In the genomic region with DNA sequence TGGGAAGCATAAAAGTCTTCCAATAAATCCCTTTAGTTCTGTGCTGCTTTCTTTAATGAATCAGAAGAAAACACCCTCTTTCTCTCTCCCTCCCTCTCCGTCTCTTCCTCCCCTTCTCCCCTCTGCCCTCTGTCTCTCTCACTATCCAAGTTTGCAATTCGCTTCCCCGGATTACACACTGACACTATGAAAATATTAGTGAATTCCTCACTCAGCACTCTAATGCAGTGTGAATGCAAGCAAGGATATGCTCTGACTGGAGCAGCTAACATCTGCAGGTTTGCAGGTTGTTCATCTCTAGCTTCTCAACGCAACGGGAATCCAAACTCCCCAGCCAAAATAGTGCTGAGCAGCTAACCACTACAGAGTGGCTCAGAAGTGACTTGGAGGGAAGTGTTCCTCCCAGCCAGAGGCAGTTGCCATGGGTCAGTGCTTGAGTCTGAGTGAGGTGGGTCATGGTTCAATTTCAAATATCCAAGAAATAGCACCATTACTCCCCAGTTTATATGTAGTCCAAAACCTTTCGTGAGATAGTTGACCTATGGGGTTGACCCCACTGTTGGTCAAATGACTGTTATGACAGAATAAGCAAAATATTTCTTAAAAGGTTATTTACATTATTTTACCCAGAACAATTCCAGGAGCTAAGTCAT, we compare ENCODE assay signal across 1 cellular context.
TF ChIP-seq lines count a peak whose summit lies in the region.

No MANE protein-coding gene starts in this region.

TF ChIP-seq in GM23338, 12 proteins besides CTCF, POLR2A, EP300 and RAD21:
- TF ChIP-seq, protein P1, sequence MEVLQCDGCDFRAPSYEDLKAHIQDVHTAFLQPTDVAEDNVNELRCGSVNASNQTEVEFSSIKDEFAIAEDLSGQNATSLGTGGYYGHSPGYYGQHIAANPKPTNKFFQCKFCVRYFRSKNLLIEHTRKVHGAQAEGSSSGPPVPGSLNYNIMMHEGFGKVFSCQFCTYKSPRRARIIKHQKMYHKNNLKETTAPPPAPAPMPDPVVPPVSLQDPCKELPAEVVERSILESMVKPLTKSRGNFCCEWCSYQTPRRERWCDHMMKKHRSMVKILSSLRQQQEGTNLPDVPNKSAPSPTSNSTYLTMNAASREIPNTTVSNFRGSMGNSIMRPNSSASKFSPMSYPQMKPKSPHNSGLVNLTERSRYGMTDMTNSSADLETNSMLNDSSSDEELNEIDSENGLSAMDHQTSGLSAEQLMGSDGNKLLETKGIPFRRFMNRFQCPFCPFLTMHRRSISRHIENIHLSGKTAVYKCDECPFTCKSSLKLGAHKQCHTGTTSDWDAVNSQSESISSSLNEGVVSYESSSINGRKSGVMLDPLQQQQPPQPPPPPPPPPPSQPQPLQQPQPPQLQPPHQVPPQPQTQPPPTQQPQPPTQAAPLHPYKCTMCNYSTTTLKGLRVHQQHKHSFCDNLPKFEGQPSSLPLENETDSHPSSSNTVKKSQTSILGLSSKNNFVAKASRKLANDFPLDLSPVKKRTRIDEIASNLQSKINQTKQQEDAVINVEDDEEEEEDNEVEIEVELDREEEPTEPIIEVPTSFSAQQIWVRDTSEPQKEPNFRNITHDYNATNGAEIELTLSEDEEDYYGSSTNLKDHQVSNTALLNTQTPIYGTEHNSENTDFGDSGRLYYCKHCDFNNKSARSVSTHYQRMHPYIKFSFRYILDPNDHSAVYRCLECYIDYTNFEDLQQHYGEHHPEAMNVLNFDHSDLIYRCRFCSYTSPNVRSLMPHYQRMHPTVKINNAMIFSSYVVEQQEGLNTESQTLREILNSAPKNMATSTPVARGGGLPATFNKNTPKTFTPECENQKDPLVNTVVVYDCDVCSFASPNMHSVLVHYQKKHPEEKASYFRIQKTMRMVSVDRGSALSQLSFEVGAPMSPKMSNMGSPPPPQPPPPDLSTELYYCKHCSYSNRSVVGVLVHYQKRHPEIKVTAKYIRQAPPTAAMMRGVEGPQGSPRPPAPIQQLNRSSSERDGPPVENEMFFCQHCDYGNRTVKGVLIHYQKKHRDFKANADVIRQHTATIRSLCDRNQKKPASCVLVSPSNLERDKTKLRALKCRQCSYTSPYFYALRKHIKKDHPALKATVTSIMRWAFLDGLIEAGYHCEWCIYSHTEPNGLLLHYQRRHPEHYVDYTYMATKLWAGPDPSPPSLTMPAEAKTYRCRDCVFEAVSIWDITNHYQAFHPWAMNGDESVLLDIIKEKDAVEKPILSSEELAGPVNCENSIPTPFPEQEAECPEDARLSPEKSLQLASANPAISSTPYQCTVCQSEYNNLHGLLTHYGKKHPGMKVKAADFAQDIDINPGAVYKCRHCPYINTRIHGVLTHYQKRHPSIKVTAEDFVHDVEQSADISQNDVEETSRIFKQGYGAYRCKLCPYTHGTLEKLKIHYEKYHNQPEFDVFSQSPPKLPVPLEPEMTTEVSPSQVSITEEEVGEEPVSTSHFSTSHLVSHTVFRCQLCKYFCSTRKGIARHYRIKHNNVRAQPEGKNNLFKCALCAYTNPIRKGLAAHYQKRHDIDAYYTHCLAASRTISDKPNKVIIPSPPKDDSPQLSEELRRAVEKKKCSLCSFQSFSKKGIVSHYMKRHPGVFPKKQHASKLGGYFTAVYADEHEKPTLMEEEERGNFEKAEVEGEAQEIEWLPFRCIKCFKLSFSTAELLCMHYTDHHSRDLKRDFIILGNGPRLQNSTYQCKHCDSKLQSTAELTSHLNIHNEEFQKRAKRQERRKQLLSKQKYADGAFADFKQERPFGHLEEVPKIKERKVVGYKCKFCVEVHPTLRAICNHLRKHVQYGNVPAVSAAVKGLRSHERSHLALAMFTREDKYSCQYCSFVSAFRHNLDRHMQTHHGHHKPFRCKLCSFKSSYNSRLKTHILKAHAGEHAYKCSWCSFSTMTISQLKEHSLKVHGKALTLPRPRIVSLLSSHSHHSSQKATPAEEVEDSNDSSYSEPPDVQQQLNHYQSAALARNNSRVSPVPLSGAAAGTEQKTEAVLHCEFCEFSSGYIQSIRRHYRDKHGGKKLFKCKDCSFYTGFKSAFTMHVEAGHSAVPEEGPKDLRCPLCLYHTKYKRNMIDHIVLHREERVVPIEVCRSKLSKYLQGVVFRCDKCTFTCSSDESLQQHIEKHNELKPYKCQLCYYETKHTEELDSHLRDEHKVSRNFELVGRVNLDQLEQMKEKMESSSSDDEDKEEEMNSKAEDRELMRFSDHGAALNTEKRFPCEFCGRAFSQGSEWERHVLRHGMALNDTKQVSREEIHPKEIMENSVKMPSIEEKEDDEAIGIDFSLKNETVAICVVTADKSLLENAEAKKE (CRISPR knock-in tag; IDR thresholded peaks at IDR 0.05), result no peak
- TF ChIP-seq NANOG (IDR thresholded peaks at IDR 0.05; ENCODE audit: borderline replicate concordance) (no peak), ZNF114 (CRISPR knock-in tag; IDR thresholded peaks at IDR 0.05) (no peak), POLR2AphosphoS5 (IDR thresholded peaks at IDR 0.05; ENCODE audit: low read depth) (no peak), EZH2phosphoT487 (IDR thresholded peaks at IDR 0.05; ENCODE audit: unreplicated experiment) (no peak), EZH2 (IDR thresholded peaks at IDR 0.05; ENCODE audit: low read depth, unreplicated experiment) (no peak), STAT1 (IDR thresholded peaks at IDR 0.05; ENCODE audit: unreplicated experiment) (no peak), CREB1 (CRISPR knock-in tag; IDR thresholded peaks at IDR 0.05; ENCODE audit: low read depth) (no peak), ZNF331 (CRISPR knock-in tag; IDR thresholded peaks at IDR 0.05; ENCODE audit: low read depth) (no peak), JUNB (IDR thresholded peaks at IDR 0.05; ENCODE audit: unreplicated experiment) (no peak)
- TF ChIP-seq, protein P2, sequence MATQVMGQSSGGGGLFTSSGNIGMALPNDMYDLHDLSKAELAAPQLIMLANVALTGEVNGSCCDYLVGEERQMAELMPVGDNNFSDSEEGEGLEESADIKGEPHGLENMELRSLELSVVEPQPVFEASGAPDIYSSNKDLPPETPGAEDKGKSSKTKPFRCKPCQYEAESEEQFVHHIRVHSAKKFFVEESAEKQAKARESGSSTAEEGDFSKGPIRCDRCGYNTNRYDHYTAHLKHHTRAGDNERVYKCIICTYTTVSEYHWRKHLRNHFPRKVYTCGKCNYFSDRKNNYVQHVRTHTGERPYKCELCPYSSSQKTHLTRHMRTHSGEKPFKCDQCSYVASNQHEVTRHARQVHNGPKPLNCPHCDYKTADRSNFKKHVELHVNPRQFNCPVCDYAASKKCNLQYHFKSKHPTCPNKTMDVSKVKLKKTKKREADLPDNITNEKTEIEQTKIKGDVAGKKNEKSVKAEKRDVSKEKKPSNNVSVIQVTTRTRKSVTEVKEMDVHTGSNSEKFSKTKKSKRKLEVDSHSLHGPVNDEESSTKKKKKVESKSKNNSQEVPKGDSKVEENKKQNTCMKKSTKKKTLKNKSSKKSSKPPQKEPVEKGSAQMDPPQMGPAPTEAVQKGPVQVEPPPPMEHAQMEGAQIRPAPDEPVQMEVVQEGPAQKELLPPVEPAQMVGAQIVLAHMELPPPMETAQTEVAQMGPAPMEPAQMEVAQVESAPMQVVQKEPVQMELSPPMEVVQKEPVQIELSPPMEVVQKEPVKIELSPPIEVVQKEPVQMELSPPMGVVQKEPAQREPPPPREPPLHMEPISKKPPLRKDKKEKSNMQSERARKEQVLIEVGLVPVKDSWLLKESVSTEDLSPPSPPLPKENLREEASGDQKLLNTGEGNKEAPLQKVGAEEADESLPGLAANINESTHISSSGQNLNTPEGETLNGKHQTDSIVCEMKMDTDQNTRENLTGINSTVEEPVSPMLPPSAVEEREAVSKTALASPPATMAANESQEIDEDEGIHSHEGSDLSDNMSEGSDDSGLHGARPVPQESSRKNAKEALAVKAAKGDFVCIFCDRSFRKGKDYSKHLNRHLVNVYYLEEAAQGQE (IDR thresholded peaks at IDR 0.05; ENCODE audit: unreplicated experiment), result no peak
- TF ChIP-seq, protein P3, sequence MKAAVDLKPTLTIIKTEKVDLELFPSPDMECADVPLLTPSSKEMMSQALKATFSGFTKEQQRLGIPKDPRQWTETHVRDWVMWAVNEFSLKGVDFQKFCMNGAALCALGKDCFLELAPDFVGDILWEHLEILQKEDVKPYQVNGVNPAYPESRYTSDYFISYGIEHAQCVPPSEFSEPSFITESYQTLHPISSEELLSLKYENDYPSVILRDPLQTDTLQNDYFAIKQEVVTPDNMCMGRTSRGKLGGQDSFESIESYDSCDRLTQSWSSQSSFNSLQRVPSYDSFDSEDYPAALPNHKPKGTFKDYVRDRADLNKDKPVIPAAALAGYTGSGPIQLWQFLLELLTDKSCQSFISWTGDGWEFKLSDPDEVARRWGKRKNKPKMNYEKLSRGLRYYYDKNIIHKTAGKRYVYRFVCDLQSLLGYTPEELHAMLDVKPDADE (IDR thresholded peaks at IDR 0.05), result no peak
TF ChIP-seq in GM23338: peak in this region for 0.
